Comparison of ENCODE assay signal across 8 cellular contexts in the genomic region with DNA sequence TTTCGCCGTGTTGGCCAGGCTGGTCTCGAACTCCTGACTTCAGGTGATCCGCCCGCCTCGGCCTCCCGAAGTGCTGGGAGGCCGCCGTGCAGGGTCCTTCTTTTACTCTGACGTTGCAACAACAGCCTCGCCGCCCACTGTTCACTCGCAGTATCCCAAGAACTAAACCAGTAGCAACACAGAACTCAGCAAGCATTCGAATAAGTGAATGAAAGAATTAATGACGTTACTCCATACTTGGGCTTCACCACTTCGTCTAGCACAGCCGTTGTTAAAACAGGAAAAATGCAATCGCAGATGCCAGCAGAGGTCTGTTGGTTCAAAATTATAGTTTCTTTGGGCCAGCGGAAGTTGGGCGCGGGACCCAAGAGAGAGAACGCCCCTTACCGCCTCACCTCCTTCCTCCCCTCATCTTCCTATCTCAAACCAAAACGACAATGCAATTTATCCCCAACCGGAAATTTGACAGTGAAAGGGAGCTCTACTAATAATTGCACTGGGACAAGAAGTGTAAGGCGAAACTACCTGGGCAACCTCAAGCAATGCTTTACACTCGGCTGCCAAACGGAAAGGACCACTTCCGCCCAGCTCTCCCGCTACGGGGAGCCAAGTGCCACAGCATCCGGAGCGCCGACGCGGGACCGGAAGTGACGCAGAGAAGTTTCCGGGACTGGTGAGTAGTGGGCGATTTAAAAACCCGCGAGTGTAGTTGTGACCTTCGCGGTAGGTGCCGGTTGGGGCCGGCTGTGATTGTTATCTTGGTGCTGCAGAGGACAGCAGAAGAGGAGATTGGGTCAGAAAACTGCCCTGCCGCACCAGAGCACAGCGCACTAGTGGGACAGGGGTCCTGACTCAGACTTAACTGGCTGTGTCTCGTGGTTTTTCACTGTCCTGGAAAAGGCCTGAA. TPM values are rescaled to one million over a fixed set of nuclear protein-coding genes. Genes with fewer than 3 reads are reported as not detected.
DNase-seq lines count a peak whose midpoint lies in the region; ATAC-seq and TF ChIP-seq lines count a peak whose summit lies in the region.

A gene with protein sequence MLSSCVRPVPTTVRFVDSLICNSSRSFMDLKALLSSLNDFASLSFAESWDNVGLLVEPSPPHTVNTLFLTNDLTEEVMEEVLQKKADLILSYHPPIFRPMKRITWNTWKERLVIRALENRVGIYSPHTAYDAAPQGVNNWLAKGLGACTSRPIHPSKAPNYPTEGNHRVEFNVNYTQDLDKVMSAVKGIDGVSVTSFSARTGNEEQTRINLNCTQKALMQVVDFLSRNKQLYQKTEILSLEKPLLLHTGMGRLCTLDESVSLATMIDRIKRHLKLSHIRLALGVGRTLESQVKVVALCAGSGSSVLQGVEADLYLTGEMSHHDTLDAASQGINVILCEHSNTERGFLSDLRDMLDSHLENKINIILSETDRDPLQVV (plus strand): TSS at position 653 of the 907 bp plus-strand sequence. CDS start 2,573 bp downstream, outside the sequence.
A gene (minus strand): TSS at position 359 of the 907 bp plus-strand sequence. CDS start 1,462 bp downstream, outside the sequence.

- H3K4me3 ChIP-seq in Panc1 (ENCODE audit: low read depth in 2 of 2, low read length in 2 of 2) (peak within 1 kb of the TSS; percentile 94 to 95), esophagus (ENCODE audit: low read depth in 1 of 2, low read length in 2 of 2) (peak within 1 kb of the TSS; percentile 68 to 85), muscle layer of colon (ENCODE audit: low read depth in 1 of 2, low read length in 2 of 2) (peak within 1 kb of the TSS; percentile 49 to 87)

- H3K36me3 Mint-ChIP-seq in activated T-cell treated with anti-CD3 and anti-CD28 coated beads, Interleukin-2, amount 50 U/mL, for 4 hours (ENCODE audit: insufficient read depth), result peaks cover 11% of the 10 kb centered on the region

- in situ Hi-C loops in Panc1 (cut with HindIII; ENCODE audit: low pct_unique_long_range_greater_than_20kb, low sequenced_read_pairs), result no loop called here

- H3K9me3 Mint-ChIP-seq in activated T-cell treated with anti-CD3 and anti-CD28 coated beads, Interleukin-2, amount 50 U/mL, for 4 hours, result no peaks in the 10 kb centered on the region

- H3K27me3 ChIP-seq in Panc1 (ENCODE audit: control insufficient read depth, insufficient read depth, low read length) (no peaks in the 10 kb centered on the region), esophagus (ENCODE audit: control insufficient read depth in 1 of 2, insufficient read depth in 2 of 2, low read length in 2 of 2) (no peaks in the 10 kb centered on the region), muscle layer of colon (ENCODE audit: control insufficient read depth in 1 of 2, insufficient read depth in 2 of 2, low read length in 2 of 2) (no peaks in the 10 kb centered on the region)

- POLR2A ChIA-PET in Panc1 (lab: Charles Lee), result interaction anchor here (0.6 to 1.6 kb wide), 4 partner anchors 25 to 223 kb away, joined by 4 to 7 read pairs (median 4); a partner anchor contains a TSS

- H3K9me3 ChIP-seq in Panc1 (ENCODE audit: control insufficient read depth, insufficient read depth, low read depth, low read length) (no peaks in the 10 kb centered on the region), esophagus (ENCODE audit: control insufficient read depth in 2 of 2, insufficient read depth in 1 of 2, low read depth in 1 of 2, low read length in 1 of 2) (no peaks in the 10 kb centered on the region), muscle layer of colon (ENCODE audit: low read length) (no peaks in the 10 kb centered on the region)

- no peak for TF ChIP-seq CTCF in Panc1 (IDR thresholded peaks at IDR 0.05)

- WGBS in esophagus, 2 donors, result 0% methylated on average over 49 of the region's 49 CpGs

- H3K4me1 Mint-ChIP-seq in activated T-cell treated with anti-CD3 and anti-CD28 coated beads, Interleukin-2, amount 50 U/mL, for 4 hours (ENCODE audit: low read depth), result peaks cover 44% of the 10 kb centered on the region

- no peaks in the 10 kb centered on the region for H3K27me3 Mint-ChIP-seq in activated T-cell treated with anti-CD3 and anti-CD28 coated beads, Interleukin-2, amount 50 U/mL, for 4 hours (ENCODE audit: low read depth)

- H3K4me3 Mint-ChIP-seq in activated T-cell treated with anti-CD3 and anti-CD28 coated beads, Interleukin-2, amount 50 U/mL, for 4 hours, result peak within 1 kb of the TSS; percentile 92

- peak within 1 kb of the TSS; percentile 81 for H3K9ac ChIP-seq in muscle layer of colon (ENCODE audit: low read length)

- DNase-seq in DMS153 treated with DMSO at 0.1 percent for 48 hours (lab: John Stamatoyannopoulos, UW; ENCODE audit: unreplicated experiment) (peak; percentile 90), KG1 (lab: John Stamatoyannopoulos, UW) (peak; percentile 98), Panc1 (ENCODE audit: low read depth, low spot score) (peak; percentile 96)
- peak; percentile 96 for DNase-seq in activated T-cell treated with anti-CD3 and anti-CD28 coated beads, Interleukin-2, amount 50 U/mL, for 4 hours
- peak; percentile 95 for DNase-seq in stimulated activated CD8-positive, alpha-beta memory T cell treated with anti-CD3 and anti-CD28 coated beads, Interleukin-7, amount 100 ng/mL, for 24 hours (ENCODE audit: low read depth)

- H3K27ac ChIP-seq in Panc1 (ENCODE audit: low read length) (peak within 1 kb of the TSS; percentile 98), esophagus (ENCODE audit: low read depth in 2 of 2, low read length in 1 of 2) (peak within 1 kb of the TSS; percentile 92 to 100), muscle layer of colon (ENCODE audit: low read depth, low read length) (peak within 1 kb of the TSS; percentile 90)

- ATAC-seq in GM21723 (IDR thresholded peaks at IDR 0.05; ENCODE audit: unreplicated experiment) (peak; percentile 91), Panc1 (peak; percentile 98)
- ATAC-seq in activated T-cell treated with anti-CD3 and anti-CD28 coated beads, Interleukin-2, amount 50 U/mL, for 4 hours, result peak; percentile 84 to 85

- BruUV-seq in Panc1 (replicated peaks; lab: Mats Ljungman, UMichigan), result TSS peak; percentile 75

- intact Hi-C loops in Panc1 (cut with micrococcal nuclease; ENCODE audit: unreplicated experiment), result no loop called here

- no peaks in the 10 kb centered on the region for H3K4me1 ChIP-seq in Panc1 (ENCODE audit: control insufficient read depth, insufficient read depth, low read length)
- H3K4me1 ChIP-seq in esophagus (ENCODE audit: control insufficient read depth in 2 of 2, insufficient read depth in 2 of 2, low read length in 1 of 2), result no peaks in the 10 kb centered on the region
- H3K4me1 ChIP-seq in muscle layer of colon (ENCODE audit: insufficient read depth, low read length), result peaks cover 19% of the 10 kb centered on the region

- CTCF ChIA-PET in Panc1 (lab: Charles Lee), result no interaction called here

- peaks cover 7% of the 10 kb centered on the region for H3K36me3 ChIP-seq in Panc1 (ENCODE audit: control insufficient read depth, insufficient read depth, low read length)
- H3K36me3 ChIP-seq in esophagus (ENCODE audit: control insufficient read depth in 2 of 2, insufficient read depth in 2 of 2, low read length in 1 of 2), result no peaks in the 10 kb centered on the region
- no peaks in the 10 kb centered on the region for H3K36me3 ChIP-seq in muscle layer of colon (ENCODE audit: insufficient read depth, low read length)

RNA-seq across cellular contexts. Expression of the first gene that starts in this region (rescaled TPM):
- total RNA-seq in Panc1 (2021; ENCODE audit: unreplicated experiment), result 37.4 TPM
- 28.4 TPM for polyA plus RNA-seq in Panc1 (2012; ENCODE audit: insufficient read length)
- total RNA-seq in activated T-cell treated with anti-CD3 and anti-CD28 coated beads, Interleukin-2, amount 50 U/mL, for 4 hours, result 10 to 100 TPM; 18.1 to 25.2 (median 23.6) TPM
- polyA plus RNA-seq in esophagus, result 10 to 100 TPM; 11.3 to 23.3 TPM

RNA-seq across cellular contexts. Expression of the second gene that starts in this region (rescaled TPM):
- total RNA-seq in Panc1 (2021; ENCODE audit: unreplicated experiment), result 12.2 TPM
- 7.7 TPM for polyA plus RNA-seq in Panc1 (2012; ENCODE audit: insufficient read length)
- 10 to 100 TPM; 24.1 to 49.3 (median 30.2) TPM for total RNA-seq in activated T-cell treated with anti-CD3 and anti-CD28 coated beads, Interleukin-2, amount 50 U/mL, for 4 hours
- polyA plus RNA-seq in esophagus, result 10 to 100 TPM; 18.7 to 21.5 TPM

Comparison
In these comparisons a context has a peak if more than half of its experiments do, and no peak if none do; other contexts are left out.
1. Peak in every context shown above with its lines: DNase-seq, ATAC-seq, H3K4me3 ChIP-seq and H3K27ac ChIP-seq.